Comparison of ENCODE assay signal across 8 cellular contexts in the genomic region with DNA sequence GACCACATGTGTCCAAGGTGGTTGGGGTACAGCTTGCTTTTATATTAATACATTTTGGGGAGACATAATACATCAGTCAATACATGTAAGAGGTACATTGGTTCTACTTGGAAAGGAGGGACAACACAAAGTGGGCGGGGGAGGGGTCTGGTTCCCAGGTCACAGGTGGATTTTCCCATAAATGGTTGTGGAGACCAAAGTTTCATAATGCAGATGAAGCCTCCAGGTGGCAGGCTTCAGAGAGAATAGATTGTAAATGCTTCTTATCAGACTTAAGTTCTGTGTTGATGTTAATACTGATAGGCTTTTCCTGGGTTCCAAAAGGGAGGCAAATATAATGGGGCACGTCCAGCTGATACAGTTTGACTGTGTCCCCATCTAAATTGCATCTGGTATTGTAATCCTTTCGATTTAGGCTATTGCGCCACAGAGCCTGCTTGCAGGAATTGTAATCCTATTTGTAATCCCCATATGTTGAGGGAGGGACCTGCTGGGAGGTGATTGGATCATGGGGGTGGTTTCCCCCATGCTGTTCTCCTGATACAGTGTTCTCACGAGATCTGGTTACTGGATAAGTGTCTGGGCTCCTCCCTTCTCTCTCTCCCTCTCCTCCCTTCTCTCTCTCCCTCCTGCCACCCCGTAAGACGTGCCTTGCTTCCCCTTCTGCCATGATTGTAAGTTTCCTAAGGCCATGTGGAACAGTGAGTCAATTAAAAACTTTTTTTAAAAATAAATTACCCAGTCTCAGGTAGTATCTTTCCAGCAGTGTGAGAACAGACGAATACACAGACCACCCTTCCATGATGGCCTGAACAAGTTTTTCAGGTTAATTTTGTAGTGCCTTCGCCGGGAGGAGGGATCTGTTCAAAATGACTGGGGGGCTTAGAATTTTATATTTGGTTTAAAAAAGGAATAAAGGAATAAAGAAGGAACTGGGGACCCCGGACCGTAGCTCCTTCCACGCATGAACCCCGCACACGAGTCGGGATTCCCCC. TPM values are rescaled to one million over a fixed set of nuclear protein-coding genes. Genes with fewer than 3 reads are reported as not detected.
DNase-seq lines count a peak whose midpoint lies in the region; ATAC-seq and TF ChIP-seq lines count a peak whose summit lies in the region.

No MANE protein-coding gene starts in this region.

- H3K4me1 ChIP-seq in cardiac muscle cell (ENCODE audit: low read depth) (no peaks in the 10 kb centered on the region), body of pancreas (peaks cover 16% of the 10 kb centered on the region), liver (ENCODE audit: control insufficient read depth in 4 of 4, insufficient read depth in 4 of 4, low read length in 3 of 4) (peaks cover 0 to 15% (median 7%) of the 10 kb centered on the region in 4 donors), upper lobe of right lung (no peaks in the 10 kb centered on the region)

- H3K27ac ChIP-seq in cardiac muscle cell (peak overlapping the region; percentile 89), body of pancreas (peak overlapping the region in 2 of 4 donors; percentile 60 to 72), liver (ENCODE audit: low read depth in 1 of 2, low read length in 2 of 2) (no peak overlapping the region), upper lobe of right lung (peak overlapping the region; percentile 8)

- WGBS in body of pancreas, 2 donors: 21 to 25% methylated on average over 16 of the region's 16 CpGs
- 30% methylated on average over 16 of the region's 16 CpGs for WGBS in liver

- DNase-seq in cardiac muscle cell (ENCODE audit: low read depth in 1 of 2, low spot score in 1 of 2) (peak; percentile 11 to 66), Right ventricle myocardium superior (no peak), NCI-H524 treated with DMSO at 0.1 percent for 48 hours (lab: John Stamatoyannopoulos, UW) (peak; percentile 90), body of pancreas (peak in 2 of 4 donors; percentile 15 to 47), upper lobe of right lung (no peak)

- peak overlapping the region in 1 of 2 donors; percentile 12 for H3K9ac ChIP-seq in liver (ENCODE audit: low read depth in 1 of 2, low read length in 2 of 2)

- TF ChIP-seq RAD21 in liver (IDR thresholded peaks at IDR 0.05): peak in 1 of 2 donors; percentile 15

- H3K36me3 ChIP-seq in cardiac muscle cell (no peaks in the 10 kb centered on the region), body of pancreas (replicated peaks in 1 of 2; ENCODE audit: insufficient read depth in 1 of 2, low read depth in 2 of 2) (no peaks in the 10 kb centered on the region), liver (ENCODE audit: control insufficient read depth in 4 of 4, insufficient read depth in 3 of 4, low read depth in 1 of 4, low read length in 3 of 4) (no peaks in the 10 kb centered on the region), upper lobe of right lung (no peaks in the 10 kb centered on the region)

- H3K27me3 ChIP-seq in cardiac muscle cell (no peaks in the 10 kb centered on the region), body of pancreas (no peaks in the 10 kb centered on the region), liver (ENCODE audit: control insufficient read depth in 4 of 4, insufficient read depth in 4 of 4, low read length in 3 of 4) (no peaks in the 10 kb centered on the region), upper lobe of right lung (no peaks in the 10 kb centered on the region)

- H3K9me3 ChIP-seq in cardiac muscle cell (ENCODE audit: low read depth): no peaks in the 10 kb centered on the region
- H3K9me3 ChIP-seq in body of pancreas: no peaks in the 10 kb centered on the region
- peaks cover 0 to 2% (median 0%) of the 10 kb centered on the region in 4 donors for H3K9me3 ChIP-seq in liver (ENCODE audit: control insufficient read depth in 4 of 4, low read length in 3 of 4)
- H3K9me3 ChIP-seq in upper lobe of right lung: no peaks in the 10 kb centered on the region

- H3K4me3 ChIP-seq in cardiac muscle cell (peak overlapping the region; percentile 62), body of pancreas (peak overlapping the region in 1 of 2 donors; percentile 45), liver (ENCODE audit: low read depth in 1 of 3, low read length in 3 of 3) (peak overlapping the region; percentile 66 to 70 (median 70)), upper lobe of right lung (peak overlapping the region; percentile 63)

- TF ChIP-seq POLR2A in body of pancreas (IDR thresholded peaks at IDR 0.05): no peak

- ATAC-seq in Right ventricle myocardium superior (ENCODE audit: poor library complexity) (no peak), body of pancreas (peak; percentile 15), upper lobe of right lung (peak; percentile 12), HG03457 (IDR thresholded peaks at IDR 0.05; ENCODE audit: unreplicated experiment) (no peak), GM19452 (IDR thresholded peaks at IDR 0.05; ENCODE audit: unreplicated experiment) (no peak)

- intact Hi-C loops in Right ventricle myocardium superior (cut with DNase I) (loop anchor here (10.0 kb wide), 1 partner anchor 101 kb away; the partner anchor contains the start of gene ZNF491), body of pancreas (cut with DNase I) (no loop called here), upper lobe of right lung (cut with DNase I) (no loop called here)

- TF ChIP-seq CTCF in cardiac muscle cell (IDR thresholded peaks at IDR 0.05; ENCODE audit: low read depth, low read length): no peak
- peak in 1 of 7 experiments; percentile 3 for TF ChIP-seq CTCF in body of pancreas (IDR thresholded peaks at IDR 0.05)
- no peak for TF ChIP-seq CTCF in liver (IDR thresholded peaks at IDR 0.05; ENCODE audit: low read depth, low read length, missing input control)
- no peak for TF ChIP-seq CTCF in upper lobe of right lung (IDR thresholded peaks at IDR 0.05)

TF ChIP-seq in liver, 16 proteins besides CTCF, POLR2A, EP300 and RAD21:
- TF ChIP-seq TAF1 (conservative IDR thresholded peaks at IDR 0.05) (no peak), NR2F2 (IDR thresholded peaks at IDR 0.05) (no peak), FOXA1 (IDR thresholded peaks at IDR 0.05) (no peak), RXRA (IDR thresholded peaks at IDR 0.05) (no peak), EGR1 (IDR thresholded peaks at IDR 0.05; ENCODE audit: low read depth in 2 of 2) (no peak), GABPA (IDR thresholded peaks at IDR 0.05 in 1 of 2, conservative IDR thresholded peaks at IDR 0.05 in 1 of 2) (no peak), FOXA2 (IDR thresholded peaks at IDR 0.05) (no peak), HNF4A (conservative IDR thresholded peaks at IDR 0.05) (no peak), JUND (IDR thresholded peaks at IDR 0.05) (no peak), YY1 (IDR thresholded peaks at IDR 0.05) (no peak)
- TF ChIP-seq, protein P1, sequence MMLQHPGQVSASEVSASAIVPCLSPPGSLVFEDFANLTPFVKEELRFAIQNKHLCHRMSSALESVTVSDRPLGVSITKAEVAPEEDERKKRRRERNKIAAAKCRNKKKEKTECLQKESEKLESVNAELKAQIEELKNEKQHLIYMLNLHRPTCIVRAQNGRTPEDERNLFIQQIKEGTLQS (IDR thresholded peaks at IDR 0.05): no peak
- TF ChIP-seq, protein P2, sequence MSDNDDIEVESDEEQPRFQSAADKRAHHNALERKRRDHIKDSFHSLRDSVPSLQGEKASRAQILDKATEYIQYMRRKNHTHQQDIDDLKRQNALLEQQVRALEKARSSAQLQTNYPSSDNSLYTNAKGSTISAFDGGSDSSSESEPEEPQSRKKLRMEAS (IDR thresholded peaks at IDR 0.05): no peak

RNA-seq across cellular contexts. Expression of gene ZNF823, which starts 44.9 kb away (rescaled TPM):
- total RNA-seq in cardiac muscle cell (6.7 and 7.6 TPM in 2 replicates), Right ventricle myocardium superior (2.6 TPM), body of pancreas (10 to 100 TPM in 1 of 2 donors, 1 to 10 TPM in 1; 4.7 to 11.9 TPM), liver (1 to 10 TPM; 3.1 to 6.4 TPM), upper lobe of right lung (5.6 TPM)
- polyA plus RNA-seq in cardiac muscle cell (4.7 and 9.4 TPM in 2 replicates), liver (1 to 10 TPM; 2.4 to 3.0 TPM)

Comparison
In these comparisons a context has a peak if more than half of its experiments do, and no peak if none do; other contexts are left out.
1. DNase-seq: peak in cardiac muscle cell (2 of 2) and NCI-H524 treated with DMSO at 0.1 percent for 48 hours (single experiment); none in Right ventricle myocardium superior (single experiment) and upper lobe of right lung (single experiment).
2. H3K27ac ChIP-seq: peak in cardiac muscle cell (single experiment) and upper lobe of right lung (single experiment); none in liver (0 of 2).
3. ATAC-seq: peak in body of pancreas (single experiment) and upper lobe of right lung (single experiment); none in Right ventricle myocardium superior (single experiment), HG03457 (single experiment) and GM19452 (single experiment).